Comparison of ENCODE assay signal across 12 cellular contexts in the genomic region with DNA sequence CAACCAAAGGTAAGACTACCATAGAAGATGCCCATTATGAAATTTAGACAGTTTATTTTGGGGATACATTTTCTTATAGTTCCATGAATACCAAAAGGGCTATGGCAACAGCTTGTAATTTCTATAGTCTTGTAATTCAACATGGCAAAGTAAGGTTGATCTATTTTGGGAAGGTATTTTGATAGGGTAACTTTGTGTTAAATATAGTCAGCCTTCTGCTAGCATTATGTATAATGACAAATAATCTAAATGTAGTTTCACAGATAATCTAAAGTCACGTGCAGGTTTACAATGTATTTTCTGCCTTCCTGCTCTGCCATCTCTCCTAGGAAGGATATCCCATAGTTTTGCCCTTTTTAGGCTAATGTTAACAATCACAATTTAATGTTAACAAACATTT.
A peak's percentile ranks its signal among the peaks of the same experiment; 100 is the strongest.
DNase-seq lines count a peak whose midpoint lies in the region; ATAC-seq and TF ChIP-seq lines count a peak whose summit lies in the region.
"Had no signal": no experiment of that assay in that cellular context is flagged by ENCODE, and none has a peak within 500 bp of the region (broad histone marks: within the 10 kb centered on the region; RNA-seq: fewer than 3 reads in every experiment).

No MANE protein-coding gene starts in this region.

- H3K27me3 Mint-ChIP-seq in activated CD4-positive, alpha-beta memory T cell treated with anti-CD3 and anti-CD28 coated beads, Interleukin-2, amount 10 ng/mL, durations not matched to agents 7 days and 5 days, result no peaks in the 10 kb centered on the region
- peaks cover 0 to 6% (median 4%) of the 10 kb centered on the region in 3 donors for H3K27me3 Mint-ChIP-seq in immature natural killer cell (ENCODE audit: low read depth in 3 of 3)

- peaks cover 54% of the 10 kb centered on the region for H3K36me3 Mint-ChIP-seq in activated CD4-positive, alpha-beta memory T cell treated with anti-CD3 and anti-CD28 coated beads, Interleukin-2, amount 10 ng/mL, durations not matched to agents 7 days and 5 days (ENCODE audit: low read depth)
- peaks cover 0 to 6% (median 0%) of the 10 kb centered on the region in 3 donors for H3K36me3 Mint-ChIP-seq in immature natural killer cell
- H3K36me3 Mint-ChIP-seq: WTC11 had no signal

- peaks cover 0 to 9% (median 0%) of the 10 kb centered on the region in 11 donors for H3K9me3 ChIP-seq in heart right ventricle
- no peaks in the 10 kb centered on the region for H3K9me3 ChIP-seq in upper lobe of right lung

- H3K9me3 Mint-ChIP-seq in activated CD4-positive, alpha-beta memory T cell treated with anti-CD3 and anti-CD28 coated beads, Interleukin-2, amount 10 ng/mL, durations not matched to agents 7 days and 5 days, result peaks cover 23% of the 10 kb centered on the region
- H3K9me3 Mint-ChIP-seq in immature natural killer cell, result peaks cover 0 to 2% (median 0%) of the 10 kb centered on the region in 6 donors
- H3K9me3 Mint-ChIP-seq: WTC11 had no signal

- CTCF ChIA-PET in activated CD4-positive, alpha-beta memory T cell treated with anti-CD3 and anti-CD28 coated beads, Interleukin-2, amount 10 ng/mL, durations not matched to agents 7 days and 5 days (lab: Charles Lee), result interaction anchor here (1.3 to 1.9 kb wide), 2 partner anchors 11 to 177 kb away, joined by 3 to 6 read pairs; no protein-coding TSS in a partner anchor

- H3K27me3 ChIP-seq in heart right ventricle, result no peaks in the 10 kb centered on the region
- H3K27me3 ChIP-seq in upper lobe of right lung, result no peaks in the 10 kb centered on the region

- TF ChIP-seq CTCF in heart right ventricle (IDR thresholded peaks at IDR 0.05) (no peak), upper lobe of right lung (IDR thresholded peaks at IDR 0.05) (no peak)

- 21 to 35% methylated on average over 1 of the region's 1 CpG for WGBS in heart right ventricle, 2 donors

- DNase-seq in heart right ventricle (no peak), Right ventricle myocardium inferior (ENCODE audit: missing footprints) (no peak), immature natural killer cell (no peak), upper lobe of right lung (no peak), Ammon's horn (ENCODE audit: low spot score) (no peak), NCI-H1417 treated with DMSO at 0.1 percent for 48 hours (lab: John Stamatoyannopoulos, UW) (no peak), NCI-H82 (lab: John Stamatoyannopoulos, UW) (no peak)
- DNase-seq in activated CD4-positive, alpha-beta memory T cell treated with anti-CD3 and anti-CD28 coated beads, Interleukin-2, amount 10 ng/mL, durations not matched to agents 7 days and 5 days, result no peak
- DNase-seq: mammary epithelial cell, NCI-H1694 treated with DMSO at 0.1 percent for 48 hours, PC-9 had no signal

- no peak overlapping the region for H3K4me3 ChIP-seq in heart right ventricle
- H3K4me3 ChIP-seq in upper lobe of right lung, result no peak overlapping the region
- H3K4me3 ChIP-seq: PC-9 had no signal

- H3K36me3 ChIP-seq in heart right ventricle, result no peaks in the 10 kb centered on the region
- H3K36me3 ChIP-seq in upper lobe of right lung, result no peaks in the 10 kb centered on the region

- POLR2A ChIA-PET in activated CD4-positive, alpha-beta memory T cell treated with anti-CD3 and anti-CD28 coated beads, Interleukin-2, amount 10 ng/mL, durations not matched to agents 7 days and 5 days (lab: Charles Lee), result interaction anchor here (0.6 to 4.6 kb wide), 15 partner anchors 10 to 180 kb away, joined by 3 to 50 read pairs (median 8); a partner anchor contains a TSS

- H3K4me1 ChIP-seq in heart right ventricle (peaks cover 0 to 44% (median 32%) of the 10 kb centered on the region in 9 donors), upper lobe of right lung (peaks cover 10% of the 10 kb centered on the region)

- peak in 3 of 8 donors; percentile 15 to 64 (median 25) for ATAC-seq in heart right ventricle
- ATAC-seq in Right ventricle myocardium inferior, result no peak
- no peak for ATAC-seq in upper lobe of right lung
- ATAC-seq: WTC11 had no signal

- H3K4me3 Mint-ChIP-seq in activated CD4-positive, alpha-beta memory T cell treated with anti-CD3 and anti-CD28 coated beads, Interleukin-2, amount 10 ng/mL, durations not matched to agents 7 days and 5 days, result no peak overlapping the region
- H3K4me3 Mint-ChIP-seq in immature natural killer cell, result peak overlapping the region; percentile 46 to 77 (median 68)
- H3K4me3 Mint-ChIP-seq: WTC11 had no signal

- H3K27ac ChIP-seq in heart right ventricle (peak overlapping the region in 9 of 10 donors; percentile 14 to 81 (median 42)), upper lobe of right lung (peak overlapping the region; percentile 24)
- H3K27ac ChIP-seq: PC-9 had no signal

- H3K27ac Mint-ChIP-seq in activated CD4-positive, alpha-beta memory T cell treated with anti-CD3 and anti-CD28 coated beads, Interleukin-2, amount 10 ng/mL, durations not matched to agents 7 days and 5 days, result peak overlapping the region; percentile 94
- H3K27ac Mint-ChIP-seq in immature natural killer cell, result peak overlapping the region; percentile 96 to 100 (median 98)
- H3K27ac Mint-ChIP-seq: WTC11 had no signal

- H3K4me1 Mint-ChIP-seq in activated CD4-positive, alpha-beta memory T cell treated with anti-CD3 and anti-CD28 coated beads, Interleukin-2, amount 10 ng/mL, durations not matched to agents 7 days and 5 days, result peaks cover 52% of the 10 kb centered on the region
- peaks cover 41 to 61% of the 10 kb centered on the region in 2 donors for H3K4me1 Mint-ChIP-seq in immature natural killer cell
- H3K4me1 Mint-ChIP-seq: WTC11 had no signal

- intact Hi-C loops in heart right ventricle (cut with DNase I) (loop anchor here in 1 of 10 donors (5.0 kb wide), 1 partner anchor 126 kb away; a partner anchor contains a TSS), Right ventricle myocardium inferior (cut with DNase I) (no loop called here), upper lobe of right lung (cut with DNase I) (no loop called here)
